ENCODE assay signal across 7 cellular contexts in genomic region chr18:75840131-75840530, GRCh38.
"Had no signal": no experiment of that assay in that cellular context is flagged by ENCODE, and none has a peak within 500 bp of the region (broad histone marks: within the 10 kb centered on the region; RNA-seq: fewer than 3 reads in every experiment).

No MANE protein-coding gene starts in this region.

- H3K27ac ChIP-seq: HL-60 had no signal

- H3K4me3 ChIP-seq: K562 had no signal

- H3K4me1 Mint-ChIP-seq: IgD-negative memory B cell had no signal

- ATAC-seq: HepG2, K562 had no signal

- H3K27ac Mint-ChIP-seq: IgD-negative memory B cell had no signal

- H3K27me3 Mint-ChIP-seq: IgD-negative memory B cell had no signal

- H3K4me3 Mint-ChIP-seq: IgD-negative memory B cell had no signal

- FAIRE-seq: HepG2, HTR-8/SVneo, K562 had no signal

- DNase-seq: IMR-90, KBM-7 had no signal
